Comparison of ENCODE assay signal across 10 cellular contexts in genomic region chr4:123547167-123547817, GRCh38.
DNase-seq lines count a peak whose midpoint lies in the region; ATAC-seq, FAIRE-seq and TF ChIP-seq lines count a peak whose summit lies in the region.
"Had no signal": no experiment of that assay in that cellular context is flagged by ENCODE, and none has a peak within 500 bp of the region (broad histone marks: within the 10 kb centered on the region; RNA-seq: fewer than 3 reads in every experiment).

No MANE protein-coding gene starts in this region.

- peak overlapping the region; percentile 95 for H2BK12ac ChIP-seq in H1 (ENCODE audit: low read depth, low read length)

- peaks cover 23% of the 10 kb centered on the region for H3K36me3 Mint-ChIP-seq in Calu3 (ENCODE audit: insufficient read depth, unreplicated experiment)
- H3K36me3 Mint-ChIP-seq in mesothelial cell of epicardium = peaks cover 3% of the 10 kb centered on the region

- TF ChIP-seq POLR2A in H1 (IDR thresholded peaks at IDR 0.05; ENCODE audit: control extremely low read depth in 1 of 2, low read depth in 2 of 2, low read length in 2 of 2) = peak in 1 of 2 experiments; percentile 38; a peak in 1 of 3 replicates

- H3K23me2 ChIP-seq in H1 (ENCODE audit: low read depth, low read length) = peaks cover 2% of the 10 kb centered on the region; the same call in 1 of the 2 replicates

- POLR2A ChIA-PET in H1 (lab: Charles Lee; ENCODE audit: partially characterized antibody) = interaction anchor here (1.1 to 1.7 kb wide), 4 partner anchors 11 to 150 kb away, joined by 4 to 5 read pairs (median 4); no protein-coding TSS in a partner anchor

- BruUV-seq in Calu3 (replicated peaks; lab: Mats Ljungman, UMichigan) = no TSS peak

- H3K79me1 ChIP-seq in H1 (ENCODE audit: low read depth, low read length) = no peaks in the 10 kb centered on the region

- peak overlapping the region; percentile 35 for H3K56ac ChIP-seq in H1 (replicated peaks; ENCODE audit: insufficient read length, low read depth, low read length)

- TF ChIP-seq EP300 in H1 (IDR thresholded peaks at IDR 0.05; ENCODE audit: borderline replicate concordance in 1 of 2, low read depth in 2 of 2, low read length in 2 of 2) = 0 out of 3 replicates have a peak, but pooled peaks of 1 of the 2 experiments have one; percentile 30

- H3K9me3 Mint-ChIP-seq in Calu3 (ENCODE audit: low read depth, unreplicated experiment) = peaks cover 2% of the 10 kb centered on the region
- H3K9me3 Mint-ChIP-seq in mesothelial cell of epicardium = peaks cover 5% of the 10 kb centered on the region

- peak overlapping the region; percentile 84 for H3K4ac ChIP-seq in H1 (replicated peaks; ENCODE audit: insufficient read length, low read depth, low read length)

- peak overlapping the region; percentile 72 for H2AFZ ChIP-seq in H1 (ENCODE audit: low read length)

- peak overlapping the region; percentile 61 to 77 for H3K4me2 ChIP-seq in H1 (ENCODE audit: insufficient read depth in 1 of 2, low read depth in 2 of 2, low read length in 2 of 2)

- peaks cover 8 to 27% (median 17%) of the 10 kb centered on the region in 4 experiments for H3K4me1 ChIP-seq in H1 (replicated peaks in 1 of 4; ENCODE audit: control insufficient read depth in 3 of 4, insufficient read depth in 4 of 4, low read length in 3 of 4)
- H3K4me1 ChIP-seq in left ventricle myocardium inferior = no peaks in the 10 kb centered on the region

- H3K9ac ChIP-seq in H1 (replicated peaks in 1 of 4; ENCODE audit: extremely low read depth in 1 of 4, low read depth in 3 of 4, low read length in 3 of 4) = peak overlapping the region in 2 of 4 experiments; percentile 41 to 73; a peak in 5 of 7 replicates

- H3K36me3 ChIP-seq in H1 (ENCODE audit: control insufficient read depth in 2 of 4, insufficient read depth in 4 of 4, low read length in 3 of 4) (no peaks in the 10 kb centered on the region), left ventricle myocardium inferior (no peaks in the 10 kb centered on the region)

- peak; percentile 84 for FAIRE-seq in H1 (lab: Jason Lieb, UNC)

- H3K4me3 ChIP-seq in H1 (ENCODE audit: extremely low read depth in 1 of 4, insufficient read depth in 2 of 4, low read depth in 3 of 4, low read length in 4 of 4) = peak overlapping the region in 3 of 4 experiments; percentile 21 to 47 (median 27); a peak in 4 of 8 replicates
- H3K4me3 ChIP-seq in left ventricle myocardium inferior = no peak overlapping the region

- ATAC-seq in GM19463 (IDR thresholded peaks at IDR 0.05; ENCODE audit: unreplicated experiment) = no peak
- ATAC-seq: activated naive CD8-positive, alpha-beta T cell treated with anti-CD3 and anti-CD28 coated beads, Interleukin-2, amount 50 U/mL, for 24 hours had no signal

- peak overlapping the region; percentile 57; the same call in 1 of the 2 replicates for H2AK5ac ChIP-seq in H1 (ENCODE audit: low read depth, low read length)

- peak overlapping the region; percentile 30; the same call in 1 of the 2 replicates for H4K8ac ChIP-seq in H1 (ENCODE audit: extremely low read depth, insufficient read depth, low read length)

- DNase-seq in Calu3 (peak; percentile 88), NCI-H187 treated with DMSO at 0.1 percent for 48 hours (lab: John Stamatoyannopoulos, UW) (peak; percentile 59), H1 (ENCODE audit: low read depth in 1 of 2, low spot score in 2 of 2) (peak; percentile 49 to 83), mesothelial cell of epicardium (ENCODE audit: low spot score in 2 of 2, unreplicated experiment in 2 of 2) (peak; percentile 50 to 69), left ventricle myocardium inferior (no peak), AML-193 (lab: John Stamatoyannopoulos, UW) (no peak), cerebellum (ENCODE audit: low spot score) (no peak)
- DNase-seq: activated naive CD8-positive, alpha-beta T cell treated with anti-CD3 and anti-CD28 coated beads, Interleukin-2, amount 50 U/mL, for 24 hours; NCI-H1694 treated with DMSO at 0.1 percent for 48 hours had no signal

- H3K4me1 Mint-ChIP-seq in Calu3 (ENCODE audit: low read depth, unreplicated experiment) (peaks cover 29% of the 10 kb centered on the region), mesothelial cell of epicardium (peaks cover 36% of the 10 kb centered on the region)
- H3K4me1 Mint-ChIP-seq: activated naive CD8-positive, alpha-beta T cell treated with anti-CD3 and anti-CD28 coated beads, Interleukin-2, amount 50 U/mL, for 24 hours had no signal

- TF ChIP-seq CTCF in Calu3 (IDR thresholded peaks at IDR 0.05; ENCODE audit: unreplicated experiment) (no peak), H1 (IDR thresholded peaks at IDR 0.05; ENCODE audit: control extremely low read depth in 1 of 3, insufficient read depth in 1 of 3, low read depth in 1 of 3, low read length in 3 of 3) (no peak), mesothelial cell of epicardium (IDR thresholded peaks at IDR 0.05; ENCODE audit: unreplicated experiment) (no peak), left ventricle myocardium inferior (IDR thresholded peaks at IDR 0.05; ENCODE audit: borderline replicate concordance) (no peak)

- no peaks in the 10 kb centered on the region for H3K79me2 ChIP-seq in H1 (ENCODE audit: control insufficient read depth in 1 of 2, insufficient read depth in 2 of 2, low read length in 2 of 2)

- no peak overlapping the region for H3K14ac ChIP-seq in H1 (ENCODE audit: insufficient read length)

- H4K20me1 ChIP-seq in H1 (replicated peaks in 1 of 2; ENCODE audit: control insufficient read depth in 1 of 2, insufficient read depth in 2 of 2, low read length in 2 of 2) = no peaks in the 10 kb centered on the region

- H3K27ac Mint-ChIP-seq in Calu3 (ENCODE audit: unreplicated experiment) (peak overlapping the region; percentile 94), mesothelial cell of epicardium (peak overlapping the region; percentile 90)
- H3K27ac Mint-ChIP-seq: activated naive CD8-positive, alpha-beta T cell treated with anti-CD3 and anti-CD28 coated beads, Interleukin-2, amount 50 U/mL, for 24 hours had no signal

- peak overlapping the region; percentile 52 for H2BK120ac ChIP-seq in H1 (replicated peaks; ENCODE audit: low read depth, low read length)

- peak overlapping the region; percentile 75 for H4K91ac ChIP-seq in H1 (replicated peaks; ENCODE audit: insufficient read length, low read length)

- intact Hi-C loops in Calu3 (cut with micrococcal nuclease; ENCODE audit: unreplicated experiment) (loop anchor here (2.0 to 5.0 kb wide), 4 partner anchors 40 to 148 kb away; no protein-coding TSS in a partner anchor), left ventricle myocardium inferior (cut with micrococcal nuclease) (no loop called here)

- H2BK15ac ChIP-seq in H1 (ENCODE audit: low read length) = peak overlapping the region; percentile 19; the same call in 1 of the 2 replicates

- H3K27ac ChIP-seq in H1 (ENCODE audit: low read depth, low read length) = peak overlapping the region; percentile 62
- no peak overlapping the region for H3K27ac ChIP-seq in left ventricle myocardium inferior (replicated peaks)

- no peaks in the 10 kb centered on the region for H3K9me3 ChIP-seq in H1 (ENCODE audit: insufficient read depth in 2 of 2, low read depth in 1 of 2, low read length in 1 of 2)
- peaks cover 9% of the 10 kb centered on the region for H3K9me3 ChIP-seq in left ventricle myocardium inferior (replicated peaks)

- 12% methylated on average over 24 of the region's 25 CpGs; no CpG with 5 or more reads in 1 of the 2 experiments for WGBS in H1 (ENCODE audit: extremely low coverage in 1 of 2, insufficient coverage in 1 of 2, insufficient read length in 1 of 2, insufficient replicate concordance in 2 of 2, low coverage in 1 of 2, low lambda C conversion rate in 2 of 2, missing lambda C conversion rate in 1 of 2), 2 experiments

- H3K27me3 ChIP-seq in H1 (replicated peaks in 1 of 4; ENCODE audit: control insufficient read depth in 3 of 4, extremely low read depth in 1 of 4, insufficient read depth in 3 of 4, low read length in 3 of 4) = no peaks in the 10 kb centered on the region
- no peaks in the 10 kb centered on the region for H3K27me3 ChIP-seq in left ventricle myocardium inferior (ENCODE audit: low read depth)

- TF ChIP-seq RAD21 in H1 (IDR thresholded peaks at IDR 0.05 in 1 of 2, conservative IDR thresholded peaks at IDR 0.05 in 1 of 2; ENCODE audit: low read depth in 2 of 2, low read length in 2 of 2) = 0 out of 4 replicates have a peak, but pooled peaks have one; percentile 10 to 11

- H2BK20ac ChIP-seq in H1 (ENCODE audit: low read length) = no peak overlapping the region

- H3K4me3 Mint-ChIP-seq in Calu3 (ENCODE audit: low read depth, unreplicated experiment) (peak overlapping the region; percentile 57), mesothelial cell of epicardium (peak overlapping the region; percentile 40)
- H3K4me3 Mint-ChIP-seq: activated naive CD8-positive, alpha-beta T cell treated with anti-CD3 and anti-CD28 coated beads, Interleukin-2, amount 50 U/mL, for 24 hours had no signal

- peak overlapping the region; percentile 68 for H4K5ac ChIP-seq in H1 (ENCODE audit: insufficient read length, low read depth, low read length)

- H2BK5ac ChIP-seq in H1 (ENCODE audit: low read depth, low read length) = peak overlapping the region; percentile 84

- no peaks in the 10 kb centered on the region for H3K27me3 Mint-ChIP-seq in Calu3 (ENCODE audit: unreplicated experiment)
- no peaks in the 10 kb centered on the region for H3K27me3 Mint-ChIP-seq in mesothelial cell of epicardium (ENCODE audit: low read depth)

- CTCF ChIA-PET in Calu3 (lab: Charles Lee) = interaction anchor here (1.1 to 1.2 kb wide), 2 partner anchors 18 to 140 kb away, joined by 3 to 4 read pairs; no protein-coding TSS in a partner anchor
- CTCF ChIA-PET in H1 (lab: Charles Lee; ENCODE audit: partially characterized antibody) = interaction anchor here (0.7 to 1.1 kb wide), 2 partner anchors 16 to 18 kb away, joined by 3 to 6 read pairs; no protein-coding TSS in a partner anchor

- peak overlapping the region; percentile 90 for H3K18ac ChIP-seq in H1 (ENCODE audit: extremely low read depth, low read length)

- H3K23ac ChIP-seq in H1 (ENCODE audit: insufficient read length) = no peak overlapping the region

TF ChIP-seq in H1, 55 proteins besides CTCF, POLR2A, EP300 and RAD21 (continues in another document):
- TF ChIP-seq USF2 (IDR thresholded peaks at IDR 0.05; ENCODE audit: low read length) (peak; percentile 90), RXRA (IDR thresholded peaks at IDR 0.05; ENCODE audit: insufficient read depth, low read depth, low read length) (no peak), EGR1 (IDR thresholded peaks at IDR 0.05; ENCODE audit: borderline replicate concordance, low read depth, low read length) (no peak), CREB1 (IDR thresholded peaks at IDR 0.05) (no peak), POU5F1 (IDR thresholded peaks at IDR 0.05; ENCODE audit: low read depth, low read length) (no peak), CTBP2 (IDR thresholded peaks at IDR 0.05; ENCODE audit: borderline replicate concordance, insufficient read depth, insufficient read length, low read length) (no peak)

Comparison
In these comparisons a context has a peak if more than half of its experiments do, and no peak if none do; other contexts are left out.
1. DNase-seq: peak in Calu3 (single experiment), NCI-H187 treated with DMSO at 0.1 percent for 48 hours (single experiment), H1 (2 of 2) and mesothelial cell of epicardium (2 of 2); none in left ventricle myocardium inferior (single experiment), AML-193 (0 of 2) and cerebellum (single experiment).